Comparison of ENCODE assay signal across 21 cellular contexts in genomic region chr11:22795914-22796313, GRCh38.
"Had no signal": no experiment of that assay in that cellular context is flagged by ENCODE, and none has a peak within 500 bp of the region (broad histone marks: within the 10 kb centered on the region; RNA-seq: fewer than 3 reads in every experiment).

No MANE protein-coding gene starts in this region.

- ATAC-seq: activated CD8-positive, alpha-beta T cell treated with anti-CD3 and anti-CD28 coated beads for 36 hours; body of pancreas; left lung; stimulated activated naive CD8-positive, alpha-beta T cell treated with anti-CD3 and anti-CD28 coated beads, Interleukin-15, amount 100 ng/mL, for 72 hours; T-cell; WTC11 had no signal

- H2AFZ ChIP-seq: hepatocyte, parathyroid adenoma had no signal

- H3K9ac ChIP-seq: parathyroid adenoma had no signal

- H3K27ac ChIP-seq: body of pancreas, hepatocyte, left lung, parathyroid adenoma, sigmoid colon, spleen, upper lobe of left lung had no signal

- H3K36me3 Mint-ChIP-seq: activated naive CD4-positive, alpha-beta T cell treated with anti-CD3 and anti-CD28 coated beads, Interleukin-2, amount 50 U/mL, for 24 hours; T-cell; WTC11 had no signal

- FAIRE-seq: kidney had no signal

- H3K4me1 Mint-ChIP-seq: activated naive CD4-positive, alpha-beta T cell treated with anti-CD3 and anti-CD28 coated beads, Interleukin-2, amount 50 U/mL, for 24 hours; stimulated activated naive CD8-positive, alpha-beta T cell treated with anti-CD3 and anti-CD28 coated beads, Interleukin-15, amount 100 ng/mL, for 72 hours; T-cell had no signal

- H3K4me3 Mint-ChIP-seq: activated CD8-positive, alpha-beta T cell treated with anti-CD3 and anti-CD28 coated beads for 36 hours; activated naive CD4-positive, alpha-beta T cell treated with anti-CD3 and anti-CD28 coated beads, Interleukin-2, amount 50 U/mL, for 24 hours; stimulated activated naive CD8-positive, alpha-beta T cell treated with anti-CD3 and anti-CD28 coated beads, Interleukin-15, amount 100 ng/mL, for 72 hours; T-cell; WTC11 had no signal

- H3K79me2 ChIP-seq: hepatocyte, parathyroid adenoma had no signal

- H3K4me3 ChIP-seq: body of pancreas, hepatocyte, left lung, sigmoid colon, spleen, upper lobe of left lung had no signal

- H3K27ac Mint-ChIP-seq: activated CD8-positive, alpha-beta T cell treated with anti-CD3 and anti-CD28 coated beads for 36 hours; activated naive CD4-positive, alpha-beta T cell treated with anti-CD3 and anti-CD28 coated beads, Interleukin-2, amount 50 U/mL, for 24 hours; stimulated activated naive CD8-positive, alpha-beta T cell treated with anti-CD3 and anti-CD28 coated beads, Interleukin-15, amount 100 ng/mL, for 72 hours; T-cell; WTC11 had no signal

- H3K4me2 ChIP-seq: hepatocyte had no signal

- H3K9me3 Mint-ChIP-seq: activated CD8-positive, alpha-beta T cell treated with anti-CD3 and anti-CD28 coated beads for 36 hours; activated naive CD4-positive, alpha-beta T cell treated with anti-CD3 and anti-CD28 coated beads, Interleukin-2, amount 50 U/mL, for 24 hours; stimulated activated naive CD8-positive, alpha-beta T cell treated with anti-CD3 and anti-CD28 coated beads, Interleukin-15, amount 100 ng/mL, for 72 hours; T-cell; WTC11 had no signal

- H3K9me3 ChIP-seq: body of pancreas, left lung, sigmoid colon, spleen, upper lobe of left lung had no signal

- DNase-seq: activated CD4-positive, alpha-beta T cell treated with anti-CD3 and anti-CD28 coated beads for 4 hours; activated CD8-positive, alpha-beta T cell treated with anti-CD3 and anti-CD28 coated beads for 36 hours; activated effector memory CD4-positive, alpha-beta T cell treated with anti-CD3 and anti-CD28 coated beads, Interleukin-2, amount 50 U/mL, for 16 hours; activated T-cell treated with anti-CD3 and anti-CD28 coated beads, Interleukin-2, amount 50 U/mL, for 48 hours; body of pancreas; central memory CD4-positive, alpha-beta T cell; cortex of kidney; effector CD8-positive, alpha-beta T cell; kidney; left lung; mammary epithelial cell; sigmoid colon; spleen; stimulated activated naive CD8-positive, alpha-beta T cell treated with anti-CD3 and anti-CD28 coated beads, Interleukin-15, amount 100 ng/mL, for 72 hours; T-cell; T1000; upper lobe of left lung had no signal

- H3K27me3 ChIP-seq: body of pancreas, hepatocyte, left lung, sigmoid colon, spleen, upper lobe of left lung had no signal

- H3K4me1 ChIP-seq: left lung, parathyroid adenoma, sigmoid colon, upper lobe of left lung had no signal

- H3K36me3 ChIP-seq: left lung, sigmoid colon, spleen, upper lobe of left lung had no signal
